ENCODE assay signal across 17 cellular contexts in the genomic region with DNA sequence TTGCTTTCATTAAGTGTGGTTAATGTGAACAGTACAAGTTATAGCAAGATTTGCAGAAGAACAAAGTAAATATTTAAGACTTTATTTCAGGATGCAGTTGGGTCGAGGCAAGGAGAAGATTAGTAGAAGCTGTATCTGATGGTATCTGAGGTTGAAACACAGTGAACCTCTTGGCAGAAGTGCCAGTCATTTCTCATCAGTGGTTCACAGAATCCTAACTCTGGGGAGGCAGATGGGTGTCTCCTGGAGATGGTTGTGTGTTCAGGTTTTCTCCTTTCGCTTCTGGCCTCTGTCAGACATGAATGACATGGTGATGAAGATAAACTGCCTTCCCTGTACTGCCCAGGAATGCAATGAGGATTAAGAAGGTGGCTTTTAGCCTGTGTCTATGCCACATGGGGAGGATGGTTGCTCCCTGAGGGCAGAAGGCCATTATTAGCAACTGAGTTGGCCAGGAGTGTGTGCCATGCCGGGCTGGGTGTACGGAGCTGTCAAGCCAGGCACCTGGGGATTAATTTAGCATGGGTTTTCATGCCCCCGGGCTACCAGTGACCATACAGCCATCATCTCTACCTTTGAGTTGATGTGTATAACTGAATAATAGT. TPM values are rescaled to one million over a fixed set of nuclear protein-coding genes. Genes with fewer than 3 reads are reported as not detected.
DNase-seq lines count a peak whose midpoint lies in the region; ATAC-seq and TF ChIP-seq lines count a peak whose summit lies in the region.
"Had no signal": no experiment of that assay in that cellular context is flagged by ENCODE, and none has a peak within 500 bp of the region (broad histone marks: within the 10 kb centered on the region; RNA-seq: fewer than 3 reads in every experiment).

No MANE protein-coding gene starts in this region.

- no peak for ATAC-seq in CD4-positive, CD25-positive, alpha-beta regulatory T cell (ENCODE audit: low read depth in 2 of 2)

- POLR2A ChIA-PET in activated CD4-positive, alpha-beta memory T cell treated with anti-CD3 and anti-CD28 coated beads for 36 hours (lab: Charles Lee), result interaction anchor here (1.1 kb wide), 1 partner anchor 31 kb away, joined by 4 read pairs; no protein-coding TSS in a partner anchor

- no peak for DNase-seq in CD4-positive, CD25-positive, alpha-beta regulatory T cell
- DNase-seq in GM12865 (ENCODE audit: low read depth), result peak; percentile 41
- peak; percentile 34 for DNase-seq in activated CD4-positive, alpha-beta memory T cell treated with anti-CD3 and anti-CD28 coated beads for 36 hours
- peak; percentile 70 for DNase-seq in myocyte (ENCODE audit: low read depth)
- DNase-seq in SK-N-DZ (ENCODE audit: low spot score), result no peak
- no peak for DNase-seq in GF-D8 (lab: John Stamatoyannopoulos, UW)
- DNase-seq in mammary epithelial cell, result no peak
- no peak for DNase-seq in brain microvascular endothelial cell
- DNase-seq: activated CD4-positive, alpha-beta T cell treated with anti-CD3 and anti-CD28 coated beads, Interleukin-2, amount 50 U/mL, for 48 hours; activated naive CD4-positive, alpha-beta T cell treated with Interleukin-2 at 50 U/mL for 16 hours; IMR-90; NCI-H1436; NCI-H510A treated with DMSO at 0.1 percent for 48 hours; stimulated activated CD4-positive, alpha-beta T cell treated with anti-CD3 and anti-CD28 coated beads, Interleukin-2, amount 100 ng/mL, for 48 hours; T-helper 9 cell had no signal

- dilution Hi-C loops in mammary epithelial cell (cut with HindIII; ENCODE audit: low sequenced_read_pairs), result no loop called here

- no peaks in the 10 kb centered on the region for H3K36me3 ChIP-seq in CD4-positive, CD25-positive, alpha-beta regulatory T cell (ENCODE audit: control insufficient read depth, insufficient read depth, low read length)
- H3K36me3 ChIP-seq in mammary epithelial cell (ENCODE audit: insufficient read depth, low read length) (no peaks in the 10 kb centered on the region), brain microvascular endothelial cell (replicated peaks) (no peaks in the 10 kb centered on the region)

- no peaks in the 10 kb centered on the region for H3K79me2 ChIP-seq in mammary epithelial cell (ENCODE audit: insufficient read depth, low read length)

- H3K4me3 ChIP-seq in CD4-positive, CD25-positive, alpha-beta regulatory T cell (ENCODE audit: low read depth, low read length), result peak overlapping the region; percentile 2
- no peak overlapping the region for H3K4me3 ChIP-seq in GM12865 (ENCODE audit: low read depth, low read length)
- H3K4me3 ChIP-seq in mammary epithelial cell (replicated peaks in 1 of 3; ENCODE audit: insufficient read depth in 1 of 3, low read depth in 2 of 3, low read length in 3 of 3), result no peak overlapping the region
- no peak overlapping the region for H3K4me3 ChIP-seq in brain microvascular endothelial cell (ENCODE audit: low read depth, low read length)

- peaks cover 16 to 55% (median 36%) of the 10 kb centered on the region in 4 donors for H3K4me1 Mint-ChIP-seq in CD4-positive, CD25-positive, alpha-beta regulatory T cell
- peaks cover 46% of the 10 kb centered on the region for H3K4me1 Mint-ChIP-seq in activated CD4-positive, alpha-beta memory T cell treated with anti-CD3 and anti-CD28 coated beads for 36 hours (ENCODE audit: low read depth)

- no peaks in the 10 kb centered on the region for H4K20me1 ChIP-seq in mammary epithelial cell (ENCODE audit: insufficient read depth, low read length)

- in situ Hi-C loops in mammary epithelial cell (cut with MboI; ENCODE audit: low sequenced_read_pairs in 2 of 2) (no loop called here), brain microvascular endothelial cell (cut with HindIII; ENCODE audit: low pct_ligation_motif_present, low sequenced_read_pairs) (no loop called here)

- H3K9me3 ChIP-seq in CD4-positive, CD25-positive, alpha-beta regulatory T cell (ENCODE audit: control insufficient read depth in 2 of 2, low read length in 2 of 2), result no peaks in the 10 kb centered on the region
- H3K9me3 ChIP-seq in mammary epithelial cell (replicated peaks; ENCODE audit: insufficient read depth, low read length), result no peaks in the 10 kb centered on the region

- H2AFZ ChIP-seq in mammary epithelial cell (ENCODE audit: low read depth, low read length), result no peak overlapping the region

- H3K27me3 ChIP-seq in CD4-positive, CD25-positive, alpha-beta regulatory T cell (ENCODE audit: control insufficient read depth, insufficient read depth, low read length), result no peaks in the 10 kb centered on the region
- H3K27me3 ChIP-seq in mammary epithelial cell (ENCODE audit: insufficient read depth, low read length), result no peaks in the 10 kb centered on the region
- no peaks in the 10 kb centered on the region for H3K27me3 ChIP-seq in brain microvascular endothelial cell (replicated peaks)

- peaks cover 19% of the 10 kb centered on the region for H3K4me1 ChIP-seq in CD4-positive, CD25-positive, alpha-beta regulatory T cell (ENCODE audit: control insufficient read depth, insufficient read depth, low read length, poor library complexity, severe bottlenecking)
- no peaks in the 10 kb centered on the region for H3K4me1 ChIP-seq in mammary epithelial cell (ENCODE audit: insufficient read depth, low read length)

- H3K27ac ChIP-seq in CD4-positive, CD25-positive, alpha-beta regulatory T cell (ENCODE audit: insufficient read depth, low read length, poor library complexity, severe bottlenecking), result no peak overlapping the region
- H3K27ac ChIP-seq in mammary epithelial cell (ENCODE audit: insufficient read depth, low read depth, low read length), result no peak overlapping the region
- no peak overlapping the region for H3K27ac ChIP-seq in brain microvascular endothelial cell
- H3K27ac ChIP-seq: C4-2B, epithelial cell of prostate had no signal

- peaks cover 19% of the 10 kb centered on the region for H3K36me3 Mint-ChIP-seq in CD4-positive, CD25-positive, alpha-beta regulatory T cell
- H3K36me3 Mint-ChIP-seq in activated CD4-positive, alpha-beta memory T cell treated with anti-CD3 and anti-CD28 coated beads for 36 hours, result peaks cover 12% of the 10 kb centered on the region

- CTCF ChIA-PET in activated CD4-positive, alpha-beta memory T cell treated with anti-CD3 and anti-CD28 coated beads for 36 hours (lab: Charles Lee), result interaction anchor here (0.6 to 2.4 kb wide), 5 partner anchors 28 to 180 kb away, joined by 3 to 10 read pairs (median 5); a partner anchor contains a TSS
- CTCF ChIA-PET in mammary epithelial cell (lab: Charles Lee; ENCODE audit: low non-redundant PET), result no interaction called here

- BruUV-seq in mammary epithelial cell (replicated peaks; lab: Mats Ljungman, UMichigan), result no TSS peak

- no peaks in the 10 kb centered on the region for H3K27me3 Mint-ChIP-seq in CD4-positive, CD25-positive, alpha-beta regulatory T cell
- no peaks in the 10 kb centered on the region for H3K27me3 Mint-ChIP-seq in activated CD4-positive, alpha-beta memory T cell treated with anti-CD3 and anti-CD28 coated beads for 36 hours

- H3K27ac Mint-ChIP-seq in CD4-positive, CD25-positive, alpha-beta regulatory T cell, result peak overlapping the region; percentile 34 to 98 (median 84)
- H3K27ac Mint-ChIP-seq in activated CD4-positive, alpha-beta memory T cell treated with anti-CD3 and anti-CD28 coated beads for 36 hours, result no peak overlapping the region

- intact Hi-C loops in activated CD4-positive, alpha-beta memory T cell treated with anti-CD3 and anti-CD28 coated beads for 36 hours (cut with micrococcal nuclease), result loop anchor here (1.0 to 10.0 kb wide), 5 partner anchors 8 to 633 kb away; a partner anchor contains a TSS
- intact Hi-C loops in mammary epithelial cell (cut with micrococcal nuclease), result no loop called here

- peak overlapping the region in 1 of 4 donors; percentile 32 for H3K4me3 Mint-ChIP-seq in CD4-positive, CD25-positive, alpha-beta regulatory T cell
- no peak overlapping the region for H3K4me3 Mint-ChIP-seq in activated CD4-positive, alpha-beta memory T cell treated with anti-CD3 and anti-CD28 coated beads for 36 hours

- no peak for TF ChIP-seq CTCF in GM12865 (IDR thresholded peaks at IDR 0.05; ENCODE audit: insufficient read depth, low read depth, low read length, missing control alignments)
- TF ChIP-seq CTCF in mammary epithelial cell (conservative IDR thresholded peaks at IDR 0.05 in 1 of 2, IDR thresholded peaks at IDR 0.05 in 1 of 2; ENCODE audit: extremely low read depth in 1 of 2, insufficient read depth in 1 of 2, low read depth in 1 of 2, low read length in 2 of 2), result no peak
- no peak for TF ChIP-seq CTCF in brain microvascular endothelial cell (IDR thresholded peaks at IDR 0.05; ENCODE audit: low read depth, low read length, missing control alignments)

- no peak overlapping the region for H3K4me2 ChIP-seq in mammary epithelial cell (ENCODE audit: insufficient read depth, low read depth, low read length)

- H3K9ac ChIP-seq in mammary epithelial cell (ENCODE audit: insufficient read depth, low read length), result no peak overlapping the region

- WGBS in mammary epithelial cell (ENCODE audit: low coverage, missing lambda C conversion rate), result 92% methylated on average over 4 of the region's 5 CpGs

- no peaks in the 10 kb centered on the region for H3K9me3 Mint-ChIP-seq in CD4-positive, CD25-positive, alpha-beta regulatory T cell
- H3K9me3 Mint-ChIP-seq in activated CD4-positive, alpha-beta memory T cell treated with anti-CD3 and anti-CD28 coated beads for 36 hours, result no peaks in the 10 kb centered on the region

RNA-seq across cellular contexts. Expression of a gene that starts 28.0 kb away (rescaled TPM):
- 68.8 TPM for total RNA-seq in CD4-positive, CD25-positive, alpha-beta regulatory T cell
- polyA plus RNA-seq in CD4-positive, CD25-positive, alpha-beta regulatory T cell, result 1 to 10 TPM; 3.6 to 7.2 (median 6.3) TPM
- 10 to 100 TPM; 33.6 to 38.3 TPM for total RNA-seq in activated CD4-positive, alpha-beta memory T cell treated with anti-CD3 and anti-CD28 coated beads for 36 hours
- total RNA-seq in myocyte, result 18.9 and 20.0 TPM in 2 replicates
- polyA plus RNA-seq in myocyte (2012), result 13.1 TPM
- polyA plus RNA-seq in SK-N-DZ (2014; cell fraction: cytosol; rRNA removed), result 37.1 and 55.6 TPM in 2 replicates
- polyA plus RNA-seq in SK-N-DZ (2014; cell fraction: nucleus; rRNA removed), result 20.4 and 23.6 TPM in 2 replicates
- 10 to 100 TPM; 43.3 to 63.2 TPM for total RNA-seq in mammary epithelial cell
- polyA plus RNA-seq in mammary epithelial cell, result 22.9 TPM
- 68.7 TPM for polyA minus RNA-seq in mammary epithelial cell

Comparison
In these comparisons a context has a peak if more than half of its experiments do, and no peak if none do; other contexts are left out.
1. DNase-seq: peak in GM12865 (single experiment), activated CD4-positive, alpha-beta memory T cell treated with anti-CD3 and anti-CD28 coated beads for 36 hours (single experiment) and myocyte (single experiment); none in CD4-positive, CD25-positive, alpha-beta regulatory T cell (0 of 3), SK-N-DZ (single experiment), GF-D8 (single experiment), mammary epithelial cell (single experiment) and brain microvascular endothelial cell (single experiment).